25 cellular contexts compared by ENCODE assay signal in genomic region chr4:78720151-78720726, GRCh38. TPM values are rescaled to one million over a fixed set of nuclear protein-coding genes. Genes with fewer than 3 reads are reported as not detected.
DNase-seq lines count a peak whose midpoint lies in the region; ATAC-seq, FAIRE-seq and TF ChIP-seq lines count a peak whose summit lies in the region.
"Had no signal": no experiment of that assay in that cellular context is flagged by ENCODE, and none has a peak within 500 bp of the region (broad histone marks: within the 10 kb centered on the region; RNA-seq: fewer than 3 reads in every experiment).

No MANE protein-coding gene starts in this region.

- H3F3A ChIP-seq in PC-9 (ENCODE audit: insufficient read depth, low read depth) = no peaks in the 10 kb centered on the region

- DNase-seq in activated T-cell treated with anti-CD3 and anti-CD28 coated beads, Interleukin-2, amount 50 U/mL, for 72 hours = no peak
- DNase-seq in activated T-cell treated with anti-CD3 and anti-CD28 coated beads, Interleukin-2, amount 50 U/mL, for 48 hours = no peak
- DNase-seq in NT2/D1 (ENCODE audit: low read depth, low spot score) (peak; percentile 32), spleen (peak; percentile 82), PC-9 (no peak), small intestine (no peak)
- DNase-seq in central memory CD8-positive, alpha-beta T cell (ENCODE audit: low spot score in 2 of 2) = no peak
- DNase-seq in stimulated activated CD4-positive, alpha-beta T cell treated with anti-CD3 and anti-CD28 coated beads, Interleukin-2, amount 100 ng/mL, for 48 hours = no peak
- DNase-seq: activated CD4-positive, alpha-beta T cell treated with anti-CD3 and anti-CD28 coated beads for 1 hour; effector CD8-positive, alpha-beta T cell; H7; hippocampal formation; left colon; NCI-H146; NCI-H774 had no signal

- H3K27me3 Mint-ChIP-seq in activated T-cell treated with anti-CD3 and anti-CD28 coated beads, Interleukin-2, amount 50 U/mL, for 72 hours (ENCODE audit: low read depth) = no peaks in the 10 kb centered on the region
- peaks cover 16% of the 10 kb centered on the region for H3K27me3 Mint-ChIP-seq in central memory CD8-positive, alpha-beta T cell
- H3K27me3 Mint-ChIP-seq: activated CD4-positive, alpha-beta memory T cell treated with anti-CD3 and anti-CD28 coated beads, Interleukin-2, amount 10 ng/mL, durations not matched to agents 7 days and 5 days; activated naive CD8-positive, alpha-beta T cell; CD4-positive, alpha-beta T cell had no signal

- no peak for ATAC-seq in activated T-cell treated with anti-CD3 and anti-CD28 coated beads, Interleukin-2, amount 50 U/mL, for 72 hours (replicated peaks in 1 of 2)
- ATAC-seq in central memory CD8-positive, alpha-beta T cell (replicated peaks; ENCODE audit: extremely low read depth, poor library complexity, severe bottlenecking) = no peak

- peak overlapping the region; percentile 51 to 75 (median 64) for H3K27ac ChIP-seq in spleen
- no peak overlapping the region for H3K27ac ChIP-seq in PC-9
- no peak overlapping the region for H3K27ac ChIP-seq in small intestine (ENCODE audit: low read depth in 1 of 2, low read length in 1 of 2)
- H3K27ac ChIP-seq: cardiac muscle cell, colonic mucosa, SK-N-MC, thyroid gland, vagina had no signal

- no peaks in the 10 kb centered on the region for H3K9me3 Mint-ChIP-seq in activated T-cell treated with anti-CD3 and anti-CD28 coated beads, Interleukin-2, amount 50 U/mL, for 72 hours
- no peaks in the 10 kb centered on the region for H3K9me3 Mint-ChIP-seq in central memory CD8-positive, alpha-beta T cell
- H3K9me3 Mint-ChIP-seq: activated CD4-positive, alpha-beta memory T cell treated with anti-CD3 and anti-CD28 coated beads, Interleukin-2, amount 10 ng/mL, durations not matched to agents 7 days and 5 days; CD4-positive, alpha-beta T cell; neural crest cell had no signal

- H3K4me1 ChIP-seq in NT2/D1 (ENCODE audit: insufficient read depth, insufficient read length) (no peaks in the 10 kb centered on the region), spleen (peaks cover 9 to 39% (median 27%) of the 10 kb centered on the region in 6 donors), PC-9 (replicated peaks; ENCODE audit: insufficient read depth) (no peaks in the 10 kb centered on the region), small intestine (ENCODE audit: control insufficient read depth in 2 of 2, insufficient read depth in 1 of 2, low read depth in 1 of 2, low read length in 1 of 2) (no peaks in the 10 kb centered on the region)
- H3K4me1 ChIP-seq: colonic mucosa, thyroid gland, vagina had no signal

- no peaks in the 10 kb centered on the region for H3K79me2 ChIP-seq in PC-9 (ENCODE audit: low read depth)

- H3K4me3 Mint-ChIP-seq in activated T-cell treated with anti-CD3 and anti-CD28 coated beads, Interleukin-2, amount 50 U/mL, for 72 hours = peak overlapping the region in 1 of 2 donors; percentile 29
- no peak overlapping the region for H3K4me3 Mint-ChIP-seq in central memory CD8-positive, alpha-beta T cell
- H3K4me3 Mint-ChIP-seq: activated CD4-positive, alpha-beta memory T cell treated with anti-CD3 and anti-CD28 coated beads, Interleukin-2, amount 10 ng/mL, durations not matched to agents 7 days and 5 days; neural crest cell had no signal

- H3K4me1 Mint-ChIP-seq in activated T-cell treated with anti-CD3 and anti-CD28 coated beads, Interleukin-2, amount 50 U/mL, for 72 hours (ENCODE audit: low read depth) = peaks cover 16% of the 10 kb centered on the region
- peaks cover 9% of the 10 kb centered on the region for H3K4me1 Mint-ChIP-seq in central memory CD8-positive, alpha-beta T cell

- no peaks in the 10 kb centered on the region; the same call in 1 of the 2 replicates for H3K9me3 ChIP-seq in NT2/D1 (ENCODE audit: insufficient read depth, low read length)
- no peaks in the 10 kb centered on the region for H3K9me3 ChIP-seq in spleen
- H3K9me3 ChIP-seq in PC-9 (ENCODE audit: insufficient read depth, low read depth) = no peaks in the 10 kb centered on the region
- H3K9me3 ChIP-seq in small intestine (ENCODE audit: control insufficient read depth, low read depth) = no peaks in the 10 kb centered on the region
- H3K9me3 ChIP-seq: colonic mucosa, thyroid gland, vagina had no signal

- no peak overlapping the region for H2AFZ ChIP-seq in PC-9

- H3K9me2 ChIP-seq in PC-9 (ENCODE audit: insufficient read depth) = no peaks in the 10 kb centered on the region

- 70 to 81% (median 79%) methylated on average over 5 of the region's 5 CpGs for WGBS in spleen, 5 donors
- WGBS in small intestine, 3 donors = 81 to 88% (median 86%) methylated on average over 5 of the region's 5 CpGs

- TF ChIP-seq POLR2A in spleen (IDR thresholded peaks at IDR 0.05) = no peak

- H3K4me2 ChIP-seq in PC-9 = no peak overlapping the region

- intact Hi-C loops in spleen (cut with DNase I; ENCODE audit: low total_unique reads) = no loop called here
- intact Hi-C loops in PC-9 (cut with micrococcal nuclease; ENCODE audit: unreplicated experiment) = no loop called here

- no peaks in the 10 kb centered on the region for H4K20me1 ChIP-seq in PC-9 (ENCODE audit: insufficient read depth)

- no peaks in the 10 kb centered on the region for H3K27me3 ChIP-seq in NT2/D1 (ENCODE audit: insufficient read depth, insufficient read length)
- no peaks in the 10 kb centered on the region for H3K27me3 ChIP-seq in spleen (replicated peaks in 1 of 7)
- no peaks in the 10 kb centered on the region for H3K27me3 ChIP-seq in PC-9 (ENCODE audit: insufficient read depth, low read depth)
- H3K27me3 ChIP-seq in small intestine (ENCODE audit: control insufficient read depth in 2 of 2, insufficient read depth in 2 of 2, low read length in 2 of 2) = no peaks in the 10 kb centered on the region
- H3K27me3 ChIP-seq: cardiac muscle cell, colonic mucosa, thyroid gland, vagina had no signal

- BruUV-seq in PC-9 (replicated peaks; lab: Mats Ljungman, UMichigan) = no TSS peak

- H3K36me3 Mint-ChIP-seq in activated T-cell treated with anti-CD3 and anti-CD28 coated beads, Interleukin-2, amount 50 U/mL, for 72 hours (ENCODE audit: insufficient read depth in 2 of 2) = no peaks in the 10 kb centered on the region
- H3K36me3 Mint-ChIP-seq in central memory CD8-positive, alpha-beta T cell (ENCODE audit: insufficient read depth) = no peaks in the 10 kb centered on the region
- H3K36me3 Mint-ChIP-seq: activated naive CD8-positive, alpha-beta T cell had no signal

- TF ChIP-seq CTCF in spleen (IDR thresholded peaks at IDR 0.05 in 8 of 11, conservative IDR thresholded peaks at IDR 0.05 in 3 of 11) (no peak), PC-9 (conservative IDR thresholded peaks at IDR 0.05) (no peak)

- POLR2A ChIA-PET in PC-9 (lab: Charles Lee; ENCODE audit: unreplicated experiment) = no interaction called here

- H3K27ac Mint-ChIP-seq in activated T-cell treated with anti-CD3 and anti-CD28 coated beads, Interleukin-2, amount 50 U/mL, for 72 hours = peak overlapping the region; percentile 14
- H3K27ac Mint-ChIP-seq in central memory CD8-positive, alpha-beta T cell (ENCODE audit: low read depth) = peak overlapping the region; percentile 65
- H3K27ac Mint-ChIP-seq: activated CD4-positive, alpha-beta memory T cell treated with anti-CD3 and anti-CD28 coated beads, Interleukin-2, amount 10 ng/mL, durations not matched to agents 7 days and 5 days; activated naive CD8-positive, alpha-beta T cell; CD4-positive, alpha-beta T cell had no signal

- CTCF ChIA-PET in PC-9 (lab: Charles Lee) = no interaction called here

- no peak overlapping the region for H3K4me3 ChIP-seq in NT2/D1 (ENCODE audit: insufficient read length, low read depth)
- H3K4me3 ChIP-seq in spleen = no peak overlapping the region
- H3K4me3 ChIP-seq in PC-9 = no peak overlapping the region
- H3K4me3 ChIP-seq in small intestine (ENCODE audit: low read depth in 1 of 2, low read length in 2 of 2) = no peak overlapping the region
- H3K4me3 ChIP-seq: cardiac muscle cell, colonic mucosa, SK-N-MC, thyroid gland, vagina had no signal

- H3K36me3 ChIP-seq in NT2/D1 (ENCODE audit: insufficient read depth, insufficient read length, low read length) (no peaks in the 10 kb centered on the region), spleen (no peaks in the 10 kb centered on the region), PC-9 (ENCODE audit: low read depth) (no peaks in the 10 kb centered on the region), small intestine (ENCODE audit: control insufficient read depth in 2 of 2, insufficient read depth in 2 of 2, low read length in 2 of 2) (no peaks in the 10 kb centered on the region)
- H3K36me3 ChIP-seq: cardiac muscle cell, colonic mucosa, thyroid gland, vagina had no signal

- FAIRE-seq in small intestine (lab: Jason Lieb, UNC) = no peak
- FAIRE-seq: astrocyte had no signal

- no peak overlapping the region for H3K9ac ChIP-seq in NT2/D1 (ENCODE audit: insufficient read length, low read depth)

RNA-seq across cellular contexts. Expression of gene BMP2K, which starts 55.9 kb away (rescaled TPM):
- 10 to 100 TPM; 12.4 to 12.8 TPM for total RNA-seq in activated T-cell treated with anti-CD3 and anti-CD28 coated beads, Interleukin-2, amount 50 U/mL, for 72 hours
- total RNA-seq in spleen (100 to 1,000 TPM in 5 of 7 donors, 10 to 100 TPM in 2; 79.3 to 154 (median 102) TPM), PC-9 (2021) (7.6 and 12.2 TPM in 2 replicates)
- polyA plus RNA-seq in spleen (10 to 100 TPM; 27.4 to 40.4 (median 28.4) TPM), small intestine (10 to 100 TPM in 1 of 3 donors, 1 to 10 TPM in 2; 9.7 to 11.9 (median 9.9) TPM)

Comparison
In these comparisons a context has a peak if more than half of its experiments do, and no peak if none do; other contexts are left out.
1. DNase-seq: peak in NT2/D1 (single experiment) and spleen (single experiment); none in activated T-cell treated with anti-CD3 and anti-CD28 coated beads, Interleukin-2, amount 50 U/mL, for 72 hours (0 of 2), activated T-cell treated with anti-CD3 and anti-CD28 coated beads, Interleukin-2, amount 50 U/mL, for 48 hours (0 of 2), central memory CD8-positive, alpha-beta T cell (0 of 2), PC-9 (0 of 2), small intestine (single experiment) and stimulated activated CD4-positive, alpha-beta T cell treated with anti-CD3 and anti-CD28 coated beads, Interleukin-2, amount 100 ng/mL, for 48 hours (0 of 2).
2. H3K27ac ChIP-seq: peak in spleen (8 of 8); none in PC-9 (single experiment) and small intestine (0 of 2).